9 cellular contexts compared by ENCODE assay signal in genomic region chr16:78746718-78747117, GRCh38.
"Had no signal": no experiment of that assay in that cellular context is flagged by ENCODE, and none has a peak within 500 bp of the region (broad histone marks: within the 10 kb centered on the region; RNA-seq: fewer than 3 reads in every experiment).

No MANE protein-coding gene starts in this region.

- H3K9me3 ChIP-seq: HAP-1 had no signal

- H3K27ac ChIP-seq: KMS-11 had no signal

- ATAC-seq: GM23338, HCT116 had no signal

- DNase-seq: H7, HFFc6, Karpas-422, KBM-7 had no signal

- H3K4me1 ChIP-seq: HAP-1 had no signal

- H3K4me3 ChIP-seq: GM23338, HAP-1 had no signal

- H3K9ac ChIP-seq: KMS-11 had no signal

- H2AFZ ChIP-seq: GM23338 had no signal

- H3K9me3 Mint-ChIP-seq: GM23338 had no signal

- H3K4me3 Mint-ChIP-seq: GM23338, HFFc6 had no signal

- H3K27ac Mint-ChIP-seq: GM23338, HFFc6, IgD-negative memory B cell had no signal

- H3K4me2 ChIP-seq: GM23338, KMS-11 had no signal

- H3K36me3 ChIP-seq: HAP-1 had no signal
